ENCODE assay signal across 18 cellular contexts in the genomic region with DNA sequence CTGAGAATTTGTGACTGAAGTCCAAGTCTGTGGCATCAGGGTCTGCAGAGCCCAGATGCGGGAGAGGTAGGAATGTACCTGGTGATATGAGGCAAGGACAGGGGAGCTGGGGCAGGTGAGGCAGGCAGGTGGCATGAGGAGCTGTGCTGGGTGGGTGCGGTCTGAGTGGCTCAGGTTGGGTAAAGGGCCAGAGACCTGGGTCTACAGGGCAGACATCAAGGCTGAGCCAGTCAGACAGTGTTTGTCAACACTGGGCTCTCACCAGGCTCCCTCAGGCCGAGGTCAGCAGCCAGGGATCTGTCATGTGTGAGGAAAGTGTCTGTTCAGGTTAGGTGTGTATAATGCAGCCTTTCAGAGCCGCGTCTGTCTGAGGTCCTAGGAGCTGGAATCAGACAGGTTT. TPM values are rescaled to one million over a fixed set of nuclear protein-coding genes. Genes with fewer than 3 reads are reported as not detected.
DNase-seq lines count a peak whose midpoint lies in the region; ATAC-seq and TF ChIP-seq lines count a peak whose summit lies in the region.
"Had no signal": no experiment of that assay in that cellular context is flagged by ENCODE, and none has a peak within 500 bp of the region (broad histone marks: within the 10 kb centered on the region; RNA-seq: fewer than 3 reads in every experiment).

No MANE protein-coding gene starts in this region.

- TF ChIP-seq CTCF in endothelial cell (IDR thresholded peaks at IDR 0.05; ENCODE audit: unreplicated experiment) (no peak), WERI-Rb-1 (IDR thresholded peaks at IDR 0.05; ENCODE audit: low read depth, low read length) (no peak), Caco-2 (IDR thresholded peaks at IDR 0.05; ENCODE audit: insufficient read depth in 1 of 2, low read depth in 1 of 2, low read length in 1 of 2, severe bottlenecking in 1 of 2, unreplicated experiment in 1 of 2) (no peak)

- no peak overlapping the region for H3K4me3 Mint-ChIP-seq in activated T-cell treated with anti-CD3 and anti-CD28 coated beads, Interleukin-2, amount 50 U/mL, for 24 hours
- H3K4me3 Mint-ChIP-seq in activated T-cell treated with anti-CD3 and anti-CD28 coated beads, Interleukin-2, amount 50 U/mL, for 72 hours = no peak overlapping the region
- H3K4me3 Mint-ChIP-seq in activated naive CD8-positive, alpha-beta T cell = no peak overlapping the region
- H3K4me3 Mint-ChIP-seq in endothelial cell (ENCODE audit: unreplicated experiment) (peak overlapping the region; percentile 58), Caco-2 (ENCODE audit: unreplicated experiment) (no peak overlapping the region)
- H3K4me3 Mint-ChIP-seq in T-helper 2 cell treated with Interferon-gamma antibody and Interleukin-4, amounts not matched to agents 5 μg/mL and 100 μg/mL, for 36 hours = no peak overlapping the region

- H3K27me3 ChIP-seq in WERI-Rb-1 (ENCODE audit: insufficient read depth, low read depth, severe bottlenecking) = no peaks in the 10 kb centered on the region
- no peaks in the 10 kb centered on the region for H3K27me3 ChIP-seq in Caco-2 (replicated peaks; ENCODE audit: control insufficient read depth, insufficient read depth, low read length)

- H3K4me3 ChIP-seq in WERI-Rb-1 (ENCODE audit: low read depth, low read length) (no peak overlapping the region), Caco-2 (ENCODE audit: low read depth, low read length) (no peak overlapping the region)
- H3K4me3 ChIP-seq: GM23248, PC-9 had no signal

- no peak for ATAC-seq in activated T-cell treated with anti-CD3 and anti-CD28 coated beads, Interleukin-2, amount 50 U/mL, for 72 hours (replicated peaks in 1 of 2)

- no peak for DNase-seq in activated T-cell treated with anti-CD3 and anti-CD28 coated beads, Interleukin-2, amount 50 U/mL, for 24 hours
- DNase-seq in activated T-cell treated with anti-CD3 and anti-CD28 coated beads, Interleukin-2, amount 50 U/mL, for 72 hours = no peak
- DNase-seq in endothelial cell (ENCODE audit: low spot score) = no peak
- no peak for DNase-seq in WERI-Rb-1
- no peak for DNase-seq in NCI-H187 (lab: John Stamatoyannopoulos, UW)
- no peak for DNase-seq in Caco-2
- no peak for DNase-seq in T-helper 2 cell treated with Interferon-gamma antibody and Interleukin-4, amounts not matched to agents 5 μg/mL and 100 μg/mL, for 36 hours (ENCODE audit: low spot score)
- DNase-seq: AML-193, DND-41, GDM1, GM23248, KG1, NCI-H1048, NCI-H1694, NCI-H446, NCI-H748 treated with DMSO at 0.1 percent for 48 hours, PC-9 had no signal

- no TSS peak for BruUV-seq in Caco-2 (replicated peaks; lab: Mats Ljungman, UMichigan)

- no peaks in the 10 kb centered on the region for H3K27me3 Mint-ChIP-seq in activated T-cell treated with anti-CD3 and anti-CD28 coated beads, Interleukin-2, amount 50 U/mL, for 24 hours
- no peaks in the 10 kb centered on the region for H3K27me3 Mint-ChIP-seq in activated T-cell treated with anti-CD3 and anti-CD28 coated beads, Interleukin-2, amount 50 U/mL, for 72 hours (ENCODE audit: low read depth)
- H3K27me3 Mint-ChIP-seq in activated naive CD8-positive, alpha-beta T cell = no peaks in the 10 kb centered on the region
- peaks cover 7% of the 10 kb centered on the region for H3K27me3 Mint-ChIP-seq in endothelial cell (ENCODE audit: unreplicated experiment)
- H3K27me3 Mint-ChIP-seq in Caco-2 (ENCODE audit: insufficient read depth, unreplicated experiment) = no peaks in the 10 kb centered on the region
- H3K27me3 Mint-ChIP-seq in T-helper 2 cell treated with Interferon-gamma antibody and Interleukin-4, amounts not matched to agents 5 μg/mL and 100 μg/mL, for 36 hours (ENCODE audit: low read depth) = no peaks in the 10 kb centered on the region

- H3K27ac Mint-ChIP-seq in activated T-cell treated with anti-CD3 and anti-CD28 coated beads, Interleukin-2, amount 50 U/mL, for 24 hours = peak overlapping the region; percentile 26
- no peak overlapping the region for H3K27ac Mint-ChIP-seq in activated T-cell treated with anti-CD3 and anti-CD28 coated beads, Interleukin-2, amount 50 U/mL, for 72 hours
- peak overlapping the region; percentile 28 for H3K27ac Mint-ChIP-seq in activated naive CD8-positive, alpha-beta T cell
- H3K27ac Mint-ChIP-seq in endothelial cell (ENCODE audit: unreplicated experiment) (no peak overlapping the region), Caco-2 (ENCODE audit: unreplicated experiment) (no peak overlapping the region)
- H3K27ac Mint-ChIP-seq in T-helper 2 cell treated with Interferon-gamma antibody and Interleukin-4, amounts not matched to agents 5 μg/mL and 100 μg/mL, for 36 hours = no peak overlapping the region

- CTCF ChIA-PET in Caco-2 (lab: Charles Lee) = no interaction called here

- H3K9me3 Mint-ChIP-seq in activated T-cell treated with anti-CD3 and anti-CD28 coated beads, Interleukin-2, amount 50 U/mL, for 24 hours = no peaks in the 10 kb centered on the region
- H3K9me3 Mint-ChIP-seq in activated T-cell treated with anti-CD3 and anti-CD28 coated beads, Interleukin-2, amount 50 U/mL, for 72 hours = no peaks in the 10 kb centered on the region
- no peaks in the 10 kb centered on the region for H3K9me3 Mint-ChIP-seq in activated naive CD8-positive, alpha-beta T cell (ENCODE audit: low read depth)
- no peaks in the 10 kb centered on the region for H3K9me3 Mint-ChIP-seq in endothelial cell (ENCODE audit: unreplicated experiment)
- H3K9me3 Mint-ChIP-seq in Caco-2 (ENCODE audit: unreplicated experiment) = no peaks in the 10 kb centered on the region
- no peaks in the 10 kb centered on the region for H3K9me3 Mint-ChIP-seq in T-helper 2 cell treated with Interferon-gamma antibody and Interleukin-4, amounts not matched to agents 5 μg/mL and 100 μg/mL, for 36 hours

- peaks cover 97% of the 10 kb centered on the region for H3K36me3 Mint-ChIP-seq in activated T-cell treated with anti-CD3 and anti-CD28 coated beads, Interleukin-2, amount 50 U/mL, for 24 hours (ENCODE audit: low read depth)
- H3K36me3 Mint-ChIP-seq in activated T-cell treated with anti-CD3 and anti-CD28 coated beads, Interleukin-2, amount 50 U/mL, for 72 hours (ENCODE audit: insufficient read depth in 2 of 2) = peaks cover 15 to 33% of the 10 kb centered on the region in 2 donors
- peaks cover 7% of the 10 kb centered on the region for H3K36me3 Mint-ChIP-seq in activated naive CD8-positive, alpha-beta T cell
- H3K36me3 Mint-ChIP-seq in endothelial cell (ENCODE audit: low read depth, unreplicated experiment) (peaks cover 57% of the 10 kb centered on the region), Caco-2 (ENCODE audit: insufficient read depth, unreplicated experiment) (peaks cover 89% of the 10 kb centered on the region)
- H3K36me3 Mint-ChIP-seq in T-helper 2 cell treated with Interferon-gamma antibody and Interleukin-4, amounts not matched to agents 5 μg/mL and 100 μg/mL, for 36 hours (ENCODE audit: low read depth) = peaks cover 74% of the 10 kb centered on the region

- peaks cover 73% of the 10 kb centered on the region for H3K36me3 ChIP-seq in WERI-Rb-1
- peaks cover 36% of the 10 kb centered on the region for H3K36me3 ChIP-seq in Caco-2 (ENCODE audit: control insufficient read depth, insufficient read depth, low read length)

- POLR2A ChIA-PET in Caco-2 (lab: Charles Lee) = no interaction called here

- H3K27ac ChIP-seq in WERI-Rb-1 = no peak overlapping the region
- H3K27ac ChIP-seq: GM23248, PC-9 had no signal

- H3K9me3 ChIP-seq in WERI-Rb-1 (ENCODE audit: severe bottlenecking) (no peaks in the 10 kb centered on the region), Caco-2 (no peaks in the 10 kb centered on the region)

- H3K4me1 ChIP-seq in Caco-2 = no peaks in the 10 kb centered on the region

- H3K4me1 Mint-ChIP-seq in activated T-cell treated with anti-CD3 and anti-CD28 coated beads, Interleukin-2, amount 50 U/mL, for 24 hours (ENCODE audit: low read depth) = peaks cover 5% of the 10 kb centered on the region
- H3K4me1 Mint-ChIP-seq in activated T-cell treated with anti-CD3 and anti-CD28 coated beads, Interleukin-2, amount 50 U/mL, for 72 hours (ENCODE audit: low read depth) = no peaks in the 10 kb centered on the region
- peaks cover 4% of the 10 kb centered on the region for H3K4me1 Mint-ChIP-seq in activated naive CD8-positive, alpha-beta T cell (ENCODE audit: low read depth)
- H3K4me1 Mint-ChIP-seq in endothelial cell (ENCODE audit: unreplicated experiment) (no peaks in the 10 kb centered on the region), Caco-2 (ENCODE audit: low read depth, unreplicated experiment) (no peaks in the 10 kb centered on the region)
- H3K4me1 Mint-ChIP-seq in T-helper 2 cell treated with Interferon-gamma antibody and Interleukin-4, amounts not matched to agents 5 μg/mL and 100 μg/mL, for 36 hours (ENCODE audit: low read depth) = peaks cover 4% of the 10 kb centered on the region

- intact Hi-C loops in Caco-2 (cut with micrococcal nuclease; ENCODE audit: unreplicated experiment) = no loop called here

RNA-seq across cellular contexts. Expression of a gene that starts 18.6 kb away (rescaled TPM):
- 100 to 1,000 TPM; 240 to 282 TPM for total RNA-seq in activated T-cell treated with anti-CD3 and anti-CD28 coated beads, Interleukin-2, amount 50 U/mL, for 72 hours
- total RNA-seq in endothelial cell (ENCODE audit: unreplicated experiment) (133 TPM), Caco-2 (2022) (329 and 381 TPM in 2 replicates)

RNA-seq across cellular contexts. Expression of a gene that starts 20.6 kb away (rescaled TPM):
- 10 to 100 TPM; 23.2 to 34.4 TPM for total RNA-seq in activated T-cell treated with anti-CD3 and anti-CD28 coated beads, Interleukin-2, amount 50 U/mL, for 72 hours
- total RNA-seq in endothelial cell (ENCODE audit: unreplicated experiment) (10.3 TPM), Caco-2 (2022) (33.2 and 40.2 TPM in 2 replicates)

RNA-seq across cellular contexts. Expression of a gene that starts 44.6 kb away (rescaled TPM):
- total RNA-seq in activated T-cell treated with anti-CD3 and anti-CD28 coated beads, Interleukin-2, amount 50 U/mL, for 72 hours = 100 to 1,000 TPM; 153 to 183 TPM
- total RNA-seq in endothelial cell (ENCODE audit: unreplicated experiment) (93.5 TPM), Caco-2 (2022) (180 and 201 TPM in 2 replicates)

Comparison
In these comparisons a context has a peak if more than half of its experiments do, and no peak if none do; other contexts are left out.
1. H3K27ac Mint-ChIP-seq: peak in activated T-cell treated with anti-CD3 and anti-CD28 coated beads, Interleukin-2, amount 50 U/mL, for 24 hours (single experiment) and activated naive CD8-positive, alpha-beta T cell (single experiment); none in activated T-cell treated with anti-CD3 and anti-CD28 coated beads, Interleukin-2, amount 50 U/mL, for 72 hours (single experiment), endothelial cell (single experiment), Caco-2 (single experiment) and T-helper 2 cell treated with Interferon-gamma antibody and Interleukin-4, amounts not matched to agents 5 μg/mL and 100 μg/mL, for 36 hours (single experiment).